In the genomic region with DNA sequence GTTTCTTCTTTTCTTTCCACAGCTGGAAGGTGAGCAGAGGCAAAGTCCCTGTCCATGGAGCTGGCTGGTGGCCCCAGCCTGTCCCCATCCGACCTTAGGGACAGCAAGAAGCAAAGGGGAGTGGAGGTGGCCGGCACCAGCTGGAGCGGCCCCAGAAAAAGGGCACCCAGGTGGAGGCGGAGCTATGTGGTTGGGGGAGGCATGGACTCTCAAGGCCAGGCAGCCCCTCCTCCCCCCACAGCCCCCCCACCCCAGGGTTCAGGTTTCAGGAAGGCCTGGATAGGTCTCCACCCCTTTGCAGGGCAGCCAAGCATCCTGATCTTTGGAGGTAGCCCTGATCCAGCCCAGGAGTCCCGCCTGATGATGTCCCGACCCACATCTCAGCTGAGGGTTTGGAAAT, we compare ENCODE assay signal across 15 cellular contexts. TPM values are rescaled to one million over a fixed set of nuclear protein-coding genes. Genes with fewer than 3 reads are reported as not detected.
DNase-seq lines count a peak whose midpoint lies in the region; FAIRE-seq and TF ChIP-seq lines count a peak whose summit lies in the region.
"Had no signal": no experiment of that assay in that cellular context is flagged by ENCODE, and none has a peak within 500 bp of the region (broad histone marks: within the 10 kb centered on the region; RNA-seq: fewer than 3 reads in every experiment).

A gene (minus strand): TSS at position 161 of the 400 bp plus-strand sequence. CDS start 5,258 bp downstream, outside the sequence.

- peak within 1 kb of the TSS; percentile 40 to 69 (median 44); a peak in 6 of 8 replicates for H3K4me3 ChIP-seq in H1 (ENCODE audit: extremely low read depth in 1 of 4, insufficient read depth in 2 of 4, low read depth in 3 of 4, low read length in 4 of 4)
- H3K4me3 ChIP-seq in mesodermal cell (ENCODE audit: extremely low read depth, insufficient read depth, low read length, poor library complexity, severe bottlenecking), result peak within 1 kb of the TSS; percentile 22
- no peak within 1 kb of the TSS for H3K4me3 ChIP-seq in tibial nerve
- H3K4me3 ChIP-seq: ascending aorta, right lobe of liver, transverse colon had no signal

- no peak for TF ChIP-seq CTCF in H1 (IDR thresholded peaks at IDR 0.05; ENCODE audit: control extremely low read depth in 1 of 3, insufficient read depth in 1 of 3, low read depth in 1 of 3, low read length in 3 of 3)
- no peak for TF ChIP-seq CTCF in tibial nerve (IDR thresholded peaks at IDR 0.05)

- no peaks in the 10 kb centered on the region for H3K79me1 ChIP-seq in H1 (ENCODE audit: low read depth, low read length)

- H3K79me2 ChIP-seq in H1 (ENCODE audit: control insufficient read depth in 1 of 2, insufficient read depth in 2 of 2, low read length in 2 of 2), result no peaks in the 10 kb centered on the region

- TF ChIP-seq POLR2A in H1 (IDR thresholded peaks at IDR 0.05; ENCODE audit: control extremely low read depth in 1 of 2, low read depth in 2 of 2, low read length in 2 of 2), result no peak
- no peak for TF ChIP-seq POLR2A in tibial nerve (IDR thresholded peaks at IDR 0.05)

- H4K20me1 ChIP-seq in H1 (replicated peaks in 1 of 2; ENCODE audit: control insufficient read depth in 1 of 2, insufficient read depth in 2 of 2, low read length in 2 of 2), result no peaks in the 10 kb centered on the region

- no peak within 1 kb of the TSS for H2AK5ac ChIP-seq in H1 (ENCODE audit: low read depth, low read length)

- H2AFZ ChIP-seq in H1 (ENCODE audit: low read length), result peak within 1 kb of the TSS; percentile 90; the same call in 1 of the 2 replicates

- no peak within 1 kb of the TSS for H4K91ac ChIP-seq in H1 (replicated peaks; ENCODE audit: insufficient read length, low read length)

- CTCF ChIA-PET in H1 (lab: Charles Lee; ENCODE audit: partially characterized antibody), result no interaction called here

- H3K9me3 ChIP-seq in H1 (ENCODE audit: insufficient read depth in 2 of 2, low read depth in 1 of 2, low read length in 1 of 2), result no peaks in the 10 kb centered on the region
- H3K9me3 ChIP-seq in mesodermal cell (ENCODE audit: control insufficient read depth, low read length), result no peaks in the 10 kb centered on the region
- H3K9me3 ChIP-seq in tibial nerve, result no peaks in the 10 kb centered on the region
- H3K9me3 ChIP-seq: ascending aorta, right lobe of liver, transverse colon had no signal

- H3K56ac ChIP-seq in H1 (replicated peaks; ENCODE audit: insufficient read length, low read depth, low read length), result no peak within 1 kb of the TSS

- H4K5ac ChIP-seq in H1 (ENCODE audit: insufficient read length, low read depth, low read length), result peak within 1 kb of the TSS; percentile 74

- H4K8ac ChIP-seq in H1 (ENCODE audit: extremely low read depth, insufficient read depth, low read length), result peak within 1 kb of the TSS; percentile 38; the same call in 1 of the 2 replicates

- H2BK120ac ChIP-seq in H1 (replicated peaks; ENCODE audit: low read depth, low read length), result no peak within 1 kb of the TSS

- H3K27ac ChIP-seq in H1 (ENCODE audit: low read depth, low read length) (no peak within 1 kb of the TSS), mesodermal cell (ENCODE audit: low read depth, low read length, severe bottlenecking) (no peak within 1 kb of the TSS), tibial nerve (no peak within 1 kb of the TSS)
- H3K27ac ChIP-seq: ascending aorta, right lobe of liver, transverse colon had no signal

- H2BK12ac ChIP-seq in H1 (ENCODE audit: low read depth, low read length), result no peak within 1 kb of the TSS; the same call in 1 of the 2 replicates

- H3K27me3 ChIP-seq in H1 (replicated peaks in 1 of 4; ENCODE audit: control insufficient read depth in 3 of 4, extremely low read depth in 1 of 4, insufficient read depth in 3 of 4, low read length in 3 of 4) (no peaks in the 10 kb centered on the region), tibial nerve (no peaks in the 10 kb centered on the region)
- H3K27me3 ChIP-seq: ascending aorta, right lobe of liver, transverse colon had no signal

- TF ChIP-seq EP300 in H1 (IDR thresholded peaks at IDR 0.05; ENCODE audit: borderline replicate concordance in 1 of 2, low read depth in 2 of 2, low read length in 2 of 2), result no peak
- TF ChIP-seq EP300 in tibial nerve (IDR thresholded peaks at IDR 0.05), result no peak

- H3K14ac ChIP-seq in H1 (ENCODE audit: insufficient read length), result no peak within 1 kb of the TSS

- TF ChIP-seq RAD21 in H1 (IDR thresholded peaks at IDR 0.05 in 1 of 2, conservative IDR thresholded peaks at IDR 0.05 in 1 of 2; ENCODE audit: low read depth in 2 of 2, low read length in 2 of 2), result no peak

- H3K18ac ChIP-seq in H1 (ENCODE audit: extremely low read depth, low read length), result no peak within 1 kb of the TSS; the same call in 1 of the 2 replicates

- WGBS in H1 (ENCODE audit: extremely low coverage in 1 of 2, insufficient coverage in 1 of 2, insufficient read length in 1 of 2, insufficient replicate concordance in 2 of 2, low coverage in 1 of 2, low lambda C conversion rate in 2 of 2, missing lambda C conversion rate in 1 of 2), 2 experiments, result 23% methylated on average over 6 of the region's 6 CpGs; no CpG with 5 or more reads in 1 of the 2 experiments
- 12 to 17% methylated on average over 3 to 5 of the region's 6 CpGs for WGBS in mesodermal cell (ENCODE audit: insufficient coverage in 2 of 2), 2 experiments
- 49 to 54% methylated on average over 6 of the region's 6 CpGs for WGBS in tibial nerve, 2 donors

- no peak within 1 kb of the TSS for H3K4ac ChIP-seq in H1 (replicated peaks; ENCODE audit: insufficient read length, low read depth, low read length)

- H3K9ac ChIP-seq in H1 (replicated peaks in 1 of 4; ENCODE audit: extremely low read depth in 1 of 4, low read depth in 3 of 4, low read length in 3 of 4), result peak within 1 kb of the TSS in 1 of 4 experiments; percentile 47; a peak in 1 of 7 replicates

- H3K23ac ChIP-seq in H1 (ENCODE audit: insufficient read length), result no peak within 1 kb of the TSS

- peak within 1 kb of the TSS; percentile 71 to 73 for H3K4me2 ChIP-seq in H1 (ENCODE audit: insufficient read depth in 1 of 2, low read depth in 2 of 2, low read length in 2 of 2)

- no peak within 1 kb of the TSS for H2BK20ac ChIP-seq in H1 (ENCODE audit: low read length)

- H3K23me2 ChIP-seq in H1 (ENCODE audit: low read depth, low read length), result peaks cover 2% of the 10 kb centered on the region

- peak within 1 kb of the TSS; percentile 64 for H2BK5ac ChIP-seq in H1 (ENCODE audit: low read depth, low read length)

- POLR2A ChIA-PET in H1 (lab: Charles Lee; ENCODE audit: partially characterized antibody), result interaction anchor here (0.6 to 2.7 kb wide), 7 partner anchors 10 to 100 kb away, joined by 3 to 8 read pairs (median 3); no protein-coding TSS in a partner anchor

- DNase-seq in ELF-1 (ENCODE audit: low read depth, low spot score), result peak; percentile 67
- peak; percentile 34 for DNase-seq in NCI-H2171 (lab: John Stamatoyannopoulos, UW)
- peak in 1 of 2 experiments; percentile 79 for DNase-seq in H1 (ENCODE audit: low read depth in 1 of 2, low spot score in 2 of 2)
- no peak for DNase-seq in tibial nerve (ENCODE audit: low spot score in 2 of 2)
- DNase-seq in activated CD4-positive, CD25-positive, alpha-beta regulatory T cell (lab: John Stamatoyannopoulos, UW), result no peak
- DNase-seq in SW 1271 (lab: John Stamatoyannopoulos, UW), result no peak
- no peak for DNase-seq in KG1 (lab: John Stamatoyannopoulos, UW)
- DNase-seq: activated CD8-positive, alpha-beta T cell treated with anti-CD3 and anti-CD28 coated beads, Interleukin-2, amount 10 ng/mL, durations not matched to agents 7 days and 5 days; activated effector memory CD4-positive, alpha-beta T cell treated with anti-CD3 and anti-CD28 coated beads, Interleukin-2, amount 50 U/mL, for 16 hours; hippocampal formation; right lobe of liver; stimulated activated CD4-positive, alpha-beta T cell treated with anti-CD3 and anti-CD28 coated beads, Interleukin-2, amount 100 ng/mL, for 24 hours; transverse colon had no signal

- no peaks in the 10 kb centered on the region for H3K36me3 ChIP-seq in H1 (ENCODE audit: control insufficient read depth in 2 of 4, insufficient read depth in 4 of 4, low read length in 3 of 4)
- H3K36me3 ChIP-seq in mesodermal cell (ENCODE audit: control insufficient read depth, insufficient read depth, low read length), result no peaks in the 10 kb centered on the region
- no peaks in the 10 kb centered on the region for H3K36me3 ChIP-seq in tibial nerve
- H3K36me3 ChIP-seq: ascending aorta, right lobe of liver, transverse colon had no signal

- no peak within 1 kb of the TSS for H2BK15ac ChIP-seq in H1 (ENCODE audit: low read length)

- no peak for FAIRE-seq in H1 (lab: Jason Lieb, UNC)

- peaks cover 0 to 7% (median 1%) of the 10 kb centered on the region in 4 experiments; a peak in 5 of 7 replicates for H3K4me1 ChIP-seq in H1 (replicated peaks in 1 of 4; ENCODE audit: control insufficient read depth in 3 of 4, insufficient read depth in 4 of 4, low read length in 3 of 4)
- H3K4me1 ChIP-seq in mesodermal cell (ENCODE audit: control insufficient read depth, insufficient read depth, low read length, poor library complexity, severe bottlenecking), result no peaks in the 10 kb centered on the region
- H3K4me1 ChIP-seq in tibial nerve, result no peaks in the 10 kb centered on the region
- H3K4me1 ChIP-seq: ascending aorta, right lobe of liver had no signal

TF ChIP-seq in H1, 55 proteins besides CTCF, POLR2A, EP300 and RAD21 (continues in another document):
- TF ChIP-seq, protein P1, sequence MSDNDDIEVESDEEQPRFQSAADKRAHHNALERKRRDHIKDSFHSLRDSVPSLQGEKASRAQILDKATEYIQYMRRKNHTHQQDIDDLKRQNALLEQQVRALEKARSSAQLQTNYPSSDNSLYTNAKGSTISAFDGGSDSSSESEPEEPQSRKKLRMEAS (IDR thresholded peaks at IDR 0.05), result no peak
- TF ChIP-seq KDM5A (IDR thresholded peaks at IDR 0.05; ENCODE audit: low read length) (no peak), CEBPB (IDR thresholded peaks at IDR 0.05; ENCODE audit: low read depth, low read length) (no peak), CBX5 (IDR thresholded peaks at IDR 0.05; ENCODE audit: low read depth, low read length) (no peak), HDAC6 (IDR thresholded peaks at IDR 0.05; ENCODE audit: low read depth, low read length) (no peak), PHF8 (conservative IDR thresholded peaks at IDR 0.05; ENCODE audit: low read depth, low read length) (no peak), SRF (IDR thresholded peaks at IDR 0.05; ENCODE audit: low read depth, low read length) (no peak)

RNA-seq across cellular contexts. Expression of the gene that starts here (rescaled TPM):
- total RNA-seq in H1 (2021; fragmentation: NEBNext Ultra II Directional; extraction: Animal tissue kit (Norgen Biotek cat#: 25700)), result 10.8 and 11.8 TPM in 2 replicates
- polyA plus RNA-seq in H1 (2011; rRNA removed), result 27.5 and 30.8 TPM in 2 replicates
- 22.9 TPM for polyA plus RNA-seq in H1 (2011; cell fraction: cytosol; rRNA removed)
- 48.5 TPM for polyA plus RNA-seq in H1 (2011; cell fraction: nucleus; rRNA removed)
- polyA plus RNA-seq in H1 (2012, experiment 1 of 2), result 11.6 to 24.9 TPM (median 20.9 TPM) in 4 replicates
- polyA plus RNA-seq in H1 (2012, experiment 2 of 2), result 16.4 TPM
- polyA plus RNA-seq in H1 (2013, experiment 1 of 2), result 14.0 TPM
- 14.2 TPM for polyA plus RNA-seq in H1 (2013, experiment 2 of 2)
- polyA minus RNA-seq in H1 (2011; rRNA and poly(A)+ RNA removed), result 11.1 and 13.8 TPM in 2 replicates
- polyA minus RNA-seq in H1 (2011; cell fraction: cytosol; rRNA and poly(A)+ RNA removed), result 6.3 TPM
- 8.1 TPM for polyA minus RNA-seq in H1 (2011; cell fraction: nucleus; rRNA and poly(A)+ RNA removed)
- polyA plus RNA-seq in mesodermal cell (2013, experiment 1 of 2), result 6.4 TPM
- polyA plus RNA-seq in mesodermal cell (2013, experiment 2 of 2), result 5.2 TPM
- under 1 TPM in 1 of 4 donors, not detected in 3; 0.84 TPM for total RNA-seq in tibial nerve
- total RNA-seq: ascending aorta had no signal

Comparison
In these comparisons a context has a peak if more than half of its experiments do, and no peak if none do; other contexts are left out.
1. DNase-seq: peak in ELF-1 (single experiment) and NCI-H2171 (single experiment); none in tibial nerve (0 of 2), activated CD4-positive, CD25-positive, alpha-beta regulatory T cell (0 of 4), SW 1271 (0 of 2) and KG1 (single experiment).
2. H3K4me3 ChIP-seq: peak in H1 (4 of 4) and mesodermal cell (single experiment); none in tibial nerve (0 of 4).